Comparison of ENCODE assay signal across 16 cellular contexts in the genomic region with DNA sequence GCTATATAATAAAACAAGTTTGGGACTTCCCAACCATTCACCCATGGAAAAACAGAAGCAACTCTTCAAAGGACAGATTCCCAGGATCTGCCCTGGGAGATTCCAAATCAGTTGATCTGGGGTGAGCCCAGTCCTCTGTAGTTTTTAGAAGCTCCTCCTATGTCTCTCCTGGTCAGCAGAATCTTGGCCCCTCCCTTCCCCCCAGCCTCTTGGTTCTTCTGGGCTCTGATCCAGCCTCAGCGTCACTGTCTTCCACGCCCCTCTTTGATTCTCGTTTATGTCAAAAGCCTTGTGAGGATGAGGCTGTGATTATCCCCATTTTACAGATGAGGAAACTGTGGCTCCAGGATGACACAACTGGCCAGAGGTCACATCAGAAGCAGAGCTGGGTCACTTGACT. TPM values are rescaled to one million over a fixed set of nuclear protein-coding genes. Genes with fewer than 3 reads are reported as not detected.
DNase-seq lines count a peak whose midpoint lies in the region; ATAC-seq and TF ChIP-seq lines count a peak whose summit lies in the region.
"Had no signal": no experiment of that assay in that cellular context is flagged by ENCODE, and none has a peak within 500 bp of the region (broad histone marks: within the 10 kb centered on the region; RNA-seq: fewer than 3 reads in every experiment).

No MANE protein-coding gene starts in this region.

- H3K4me1 ChIP-seq in neuronal stem cell (ENCODE audit: control insufficient read depth in 2 of 2, insufficient read depth in 1 of 2, low read depth in 1 of 2, low read length in 2 of 2) = peaks cover 23 to 25% of the 10 kb centered on the region in 2 donors

- no peak overlapping the region for H3K18ac ChIP-seq in neuronal stem cell (ENCODE audit: low read length)

- H2BK5ac ChIP-seq in neuronal stem cell (ENCODE audit: low read length) = no peak overlapping the region

- H2AFZ ChIP-seq in neuronal stem cell (ENCODE audit: low read length) = no peak overlapping the region

- no peak overlapping the region for H3K23ac ChIP-seq in neuronal stem cell (ENCODE audit: low read depth, low read length, poor library complexity)

- no peaks in the 10 kb centered on the region for H3K9me3 ChIP-seq in neuronal stem cell (replicated peaks in 1 of 2; ENCODE audit: control insufficient read depth in 2 of 2, insufficient read depth in 1 of 2, low read depth in 1 of 2, low read length in 2 of 2)

- ATAC-seq in Right ventricle myocardium superior (ENCODE audit: poor library complexity) = peak; percentile 30
- no peak for ATAC-seq in GM21619 (IDR thresholded peaks at IDR 0.05; ENCODE audit: unreplicated experiment)
- ATAC-seq: naive thymus-derived CD8-positive, alpha-beta T cell; stimulated activated naive B cell treated with anti-CD40 and anti-IgM and Interleukin-4, amounts not matched to agents 10 μg/mL and 1 μg/mL and 100 μg/mL, for 72 hours had no signal

- no peaks in the 10 kb centered on the region for H3K79me1 ChIP-seq in neuronal stem cell (ENCODE audit: low read depth, low read length)

- H3K14ac ChIP-seq in neuronal stem cell (ENCODE audit: low read length) = no peak overlapping the region

- H3K9me3 Mint-ChIP-seq in activated T-helper 2 cell treated with anti-CD3 and anti-CD28 coated beads, Interferon-gamma antibody, Interleukin-2, Interleukin-4, amounts not matched to agents 10 μg/mL and 5 μg/mL and 100 μg/mL, durations not matched to agents 14 hours and 24 hours and 36 hours = no peaks in the 10 kb centered on the region
- H3K9me3 Mint-ChIP-seq: HFFc6; naive thymus-derived CD8-positive, alpha-beta T cell; stimulated activated naive B cell treated with anti-CD40 and anti-IgM and Interleukin-4, amounts not matched to agents 10 μg/mL and 1 μg/mL and 100 μg/mL, for 72 hours had no signal

- peaks cover 4% of the 10 kb centered on the region for H3K4me1 Mint-ChIP-seq in activated T-helper 2 cell treated with anti-CD3 and anti-CD28 coated beads, Interferon-gamma antibody, Interleukin-2, Interleukin-4, amounts not matched to agents 10 μg/mL and 5 μg/mL and 100 μg/mL, durations not matched to agents 14 hours and 24 hours and 36 hours (ENCODE audit: low read depth)

- H3K4me3 Mint-ChIP-seq in activated T-helper 2 cell treated with anti-CD3 and anti-CD28 coated beads, Interferon-gamma antibody, Interleukin-2, Interleukin-4, amounts not matched to agents 10 μg/mL and 5 μg/mL and 100 μg/mL, durations not matched to agents 14 hours and 24 hours and 36 hours (ENCODE audit: low read depth) = no peak overlapping the region
- H3K4me3 Mint-ChIP-seq: HFFc6; naive thymus-derived CD8-positive, alpha-beta T cell; stimulated activated naive B cell treated with anti-CD40 and anti-IgM and Interleukin-4, amounts not matched to agents 10 μg/mL and 1 μg/mL and 100 μg/mL, for 72 hours had no signal

- H3K9ac ChIP-seq in neuronal stem cell (ENCODE audit: low read depth, low read length, poor library complexity) = no peak overlapping the region

- peak overlapping the region; percentile 2 for H2BK120ac ChIP-seq in neuronal stem cell (ENCODE audit: low read depth, low read length)

- no peaks in the 10 kb centered on the region for H3K36me3 ChIP-seq in neuronal stem cell (replicated peaks in 1 of 2; ENCODE audit: control insufficient read depth in 2 of 2, insufficient read depth in 2 of 2, low read length in 2 of 2)

- peak; percentile 76 for DNase-seq in Right ventricle myocardium superior
- no peak for DNase-seq in cardiac septum (ENCODE audit: low spot score)
- DNase-seq in fibroblast of mammary gland (ENCODE audit: low read depth) = peak; percentile 69
- DNase-seq in neuronal stem cell (ENCODE audit: low spot score) = no peak
- no peak for DNase-seq in NCI-H1417 (lab: John Stamatoyannopoulos, UW)
- no peak for DNase-seq in activated T-helper 2 cell treated with anti-CD3 and anti-CD28 coated beads, Interferon-gamma antibody, Interleukin-2, Interleukin-4, amounts not matched to agents 10 μg/mL and 5 μg/mL and 100 μg/mL, durations not matched to agents 14 hours and 24 hours and 36 hours (ENCODE audit: low spot score)
- no peak for DNase-seq in stimulated activated CD4-positive, alpha-beta T cell treated with anti-CD3 and anti-CD28 coated beads, Interleukin-4, amount 100 ng/mL, for 1 hour
- DNase-seq: 8988T; amniotic stem cell; DND-41; HFFc6; naive thymus-derived CD8-positive, alpha-beta T cell; NCI-H226; stimulated activated naive B cell treated with anti-CD40 and anti-IgM and Interleukin-4, amounts not matched to agents 10 μg/mL and 1 μg/mL and 100 μg/mL, for 72 hours had no signal

- H3K4me3 ChIP-seq in fibroblast of mammary gland (ENCODE audit: control insufficient read depth, low read depth, low read length) (no peak overlapping the region), neuronal stem cell (ENCODE audit: low read length in 2 of 2) (no peak overlapping the region)

- H3K36me3 Mint-ChIP-seq in activated T-helper 2 cell treated with anti-CD3 and anti-CD28 coated beads, Interferon-gamma antibody, Interleukin-2, Interleukin-4, amounts not matched to agents 10 μg/mL and 5 μg/mL and 100 μg/mL, durations not matched to agents 14 hours and 24 hours and 36 hours (ENCODE audit: low read depth) = no peaks in the 10 kb centered on the region
- H3K36me3 Mint-ChIP-seq: naive thymus-derived CD8-positive, alpha-beta T cell; stimulated activated naive B cell treated with anti-CD40 and anti-IgM and Interleukin-4, amounts not matched to agents 10 μg/mL and 1 μg/mL and 100 μg/mL, for 72 hours had no signal

- no peak overlapping the region for H3K27ac Mint-ChIP-seq in activated T-helper 2 cell treated with anti-CD3 and anti-CD28 coated beads, Interferon-gamma antibody, Interleukin-2, Interleukin-4, amounts not matched to agents 10 μg/mL and 5 μg/mL and 100 μg/mL, durations not matched to agents 14 hours and 24 hours and 36 hours
- H3K27ac Mint-ChIP-seq: HFFc6; stimulated activated naive B cell treated with anti-CD40 and anti-IgM and Interleukin-4, amounts not matched to agents 10 μg/mL and 1 μg/mL and 100 μg/mL, for 72 hours had no signal

- no peak overlapping the region for H2BK15ac ChIP-seq in neuronal stem cell (ENCODE audit: low read length)

- WGBS in neuronal stem cell (ENCODE audit: extremely low coverage in 2 of 2, insufficient read length in 2 of 2, insufficient replicate concordance in 1 of 2), 2 donors = no CpG with 5 or more reads among the region's 3 CpGs

- intact Hi-C loops in Right ventricle myocardium superior (cut with DNase I) = no loop called here
- intact Hi-C loops in cardiac septum (cut with DNase I) = no loop called here
- intact Hi-C loops in activated T-helper 2 cell treated with anti-CD3 and anti-CD28 coated beads, Interferon-gamma antibody, Interleukin-2, Interleukin-4, amounts not matched to agents 10 μg/mL and 5 μg/mL and 100 μg/mL, durations not matched to agents 14 hours and 24 hours and 36 hours (cut with micrococcal nuclease) = no loop called here

- H3K27ac ChIP-seq in neuronal stem cell (replicated peaks; ENCODE audit: low read length) = no peak overlapping the region
- H3K27ac ChIP-seq: VCaP had no signal

- no peak overlapping the region for H4K8ac ChIP-seq in neuronal stem cell (ENCODE audit: low read depth, low read length)

- H4K91ac ChIP-seq in neuronal stem cell (ENCODE audit: low read depth, low read length, poor library complexity) = no peak overlapping the region

- H2BK12ac ChIP-seq in neuronal stem cell (ENCODE audit: low read length) = no peak overlapping the region

- H3K4ac ChIP-seq in neuronal stem cell (ENCODE audit: low read length) = no peak overlapping the region

- no peak overlapping the region for H2AK5ac ChIP-seq in neuronal stem cell (ENCODE audit: low read depth, low read length)

- no peak overlapping the region for H3K4me2 ChIP-seq in neuronal stem cell (ENCODE audit: insufficient read depth, low read length, poor library complexity, severe bottlenecking)

- H3K27me3 ChIP-seq in neuronal stem cell (ENCODE audit: control insufficient read depth in 3 of 3, insufficient read depth in 3 of 3, low read depth in 1 of 3, low read length in 3 of 3) = no peaks in the 10 kb centered on the region

- TF ChIP-seq CTCF in fibroblast of mammary gland (conservative IDR thresholded peaks at IDR 0.05; ENCODE audit: control insufficient read depth, insufficient read depth, low read depth, low read length) = no peak

- H3K27me3 Mint-ChIP-seq in activated T-helper 2 cell treated with anti-CD3 and anti-CD28 coated beads, Interferon-gamma antibody, Interleukin-2, Interleukin-4, amounts not matched to agents 10 μg/mL and 5 μg/mL and 100 μg/mL, durations not matched to agents 14 hours and 24 hours and 36 hours (ENCODE audit: low read depth) = peaks cover 35% of the 10 kb centered on the region

RNA-seq across cellular contexts. Expression of a gene that starts 0.9 kb away (rescaled TPM):
- 42.9 TPM for total RNA-seq in Right ventricle myocardium superior
- 51.9 TPM for total RNA-seq in cardiac septum
- polyA plus RNA-seq in neuronal stem cell (2013, experiment 1 of 2) = 0.21 TPM
- polyA plus RNA-seq in neuronal stem cell (2013, experiment 2 of 2) = 0.25 TPM
- total RNA-seq in activated T-helper 2 cell treated with anti-CD3 and anti-CD28 coated beads, Interferon-gamma antibody, Interleukin-2, Interleukin-4, amounts not matched to agents 10 μg/mL and 5 μg/mL and 100 μg/mL, durations not matched to agents 14 hours and 24 hours and 36 hours = not detected in 2 replicates
- total RNA-seq: HFFc6; naive thymus-derived CD8-positive, alpha-beta T cell had no signal
- polyA plus RNA-seq: naive thymus-derived CD8-positive, alpha-beta T cell had no signal

Comparison
In these comparisons a context has a peak if more than half of its experiments do, and no peak if none do; other contexts are left out.
1. DNase-seq: peak in Right ventricle myocardium superior (single experiment) and fibroblast of mammary gland (single experiment); none in cardiac septum (single experiment), neuronal stem cell (single experiment), NCI-H1417 (0 of 3), activated T-helper 2 cell treated with anti-CD3 and anti-CD28 coated beads, Interferon-gamma antibody, Interleukin-2, Interleukin-4, amounts not matched to agents 10 μg/mL and 5 μg/mL and 100 μg/mL, durations not matched to agents 14 hours and 24 hours and 36 hours (single experiment) and stimulated activated CD4-positive, alpha-beta T cell treated with anti-CD3 and anti-CD28 coated beads, Interleukin-4, amount 100 ng/mL, for 1 hour (single experiment).
2. RNA of a gene that starts 0.9 kb away (total RNA-seq): 51.9 TPM in cardiac septum (single experiment) and 42.9 TPM in Right ventricle myocardium superior (single experiment); not detected in activated T-helper 2 cell treated with anti-CD3 and anti-CD28 coated beads, Interferon-gamma antibody, Interleukin-2, Interleukin-4, amounts not matched to agents 10 μg/mL and 5 μg/mL and 100 μg/mL, durations not matched to agents 14 hours and 24 hours and 36 hours; every median in the first group is over 10 times any median in the second.